Comparison of ENCODE assay signal across 29 cellular contexts in the genomic region with DNA sequence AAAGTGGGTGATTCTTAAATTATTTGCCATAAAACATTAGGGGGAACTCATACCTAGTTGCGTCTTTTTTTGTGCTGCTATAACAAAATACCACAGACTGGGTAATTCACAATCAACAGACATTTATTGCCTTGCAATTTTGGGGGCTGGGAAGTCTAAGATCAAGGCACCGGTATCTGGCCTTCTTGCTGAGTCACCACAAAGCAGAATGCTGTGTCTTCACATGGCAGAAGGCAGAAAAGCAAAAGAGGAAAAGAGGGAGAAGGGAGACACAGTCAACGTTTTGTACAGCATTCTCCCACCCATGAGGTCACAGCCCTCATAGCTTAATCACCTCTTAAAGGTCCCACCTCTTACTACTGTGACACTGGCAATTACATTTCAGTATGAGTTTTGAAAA.
"Had no signal": no experiment of that assay in that cellular context is flagged by ENCODE, and none has a peak within 500 bp of the region (broad histone marks: within the 10 kb centered on the region; RNA-seq: fewer than 3 reads in every experiment).

No MANE protein-coding gene starts in this region.

- H3K36me3 Mint-ChIP-seq: naive B cell; stimulated activated memory B cell treated with anti-CD40 and anti-IgM and Interleukin-4, amounts not matched to agents 10 μg/mL and 1 μg/mL and 100 μg/mL, for 72 hours had no signal

- DNase-seq: cortex of kidney; dorsolateral prefrontal cortex; effector memory CD4-positive, alpha-beta T cell; gastrocnemius medialis; heart right ventricle; immature natural killer cell; kidney; left cardiac atrium; left ventricle myocardium inferior; lower lobe of right lung; mesenchymal stem cell; naive B cell; occipital lobe; pancreas; spleen; stimulated activated CD4-positive, alpha-beta T cell treated with anti-CD3 and anti-CD28 coated beads, Interleukin-15, amount 100 ng/mL, for 24 hours; stimulated activated CD4-positive, alpha-beta T cell treated with anti-CD3 and anti-CD28 coated beads, Interleukin-1b, Interleukin-23, amount 100 ng/mL, for 48 hours; stimulated activated CD4-positive, alpha-beta T cell treated with anti-CD3 and anti-CD28 coated beads, Interleukin-4, amount 100 ng/mL, for 24 hours; testis; upper lobe of right lung had no signal

- H3K27me3 Mint-ChIP-seq: naive B cell; progenitor cell of endocrine pancreas; stimulated activated memory B cell treated with anti-CD40 and anti-IgM and Interleukin-4, amounts not matched to agents 10 μg/mL and 1 μg/mL and 100 μg/mL, for 72 hours had no signal

- H3K4me1 ChIP-seq: gastrocnemius medialis, heart right ventricle, left ventricle myocardium inferior, lower lobe of right lung, pancreas, spleen, testis, tibial nerve, upper lobe of right lung, vagina had no signal

- H3K4me3 Mint-ChIP-seq: immature natural killer cell; naive B cell; nephron; stimulated activated memory B cell treated with anti-CD40 and anti-IgM and Interleukin-4, amounts not matched to agents 10 μg/mL and 1 μg/mL and 100 μg/mL, for 72 hours; stimulated activated naive CD8-positive, alpha-beta T cell treated with anti-CD3 and anti-CD28 coated beads, Interleukin-15, Interleukin-2, amounts not matched to agents 100 ng/mL and 50 ng/mL, for 24 hours had no signal

- H3K4me1 Mint-ChIP-seq: immature natural killer cell; naive B cell; nephron; stimulated activated memory B cell treated with anti-CD40 and anti-IgM and Interleukin-4, amounts not matched to agents 10 μg/mL and 1 μg/mL and 100 μg/mL, for 72 hours had no signal

- H3K27ac Mint-ChIP-seq: immature natural killer cell; naive B cell; nephron; progenitor cell of endocrine pancreas; stimulated activated memory B cell treated with anti-CD40 and anti-IgM and Interleukin-4, amounts not matched to agents 10 μg/mL and 1 μg/mL and 100 μg/mL, for 72 hours; stimulated activated naive CD8-positive, alpha-beta T cell treated with anti-CD3 and anti-CD28 coated beads, Interleukin-15, Interleukin-2, amounts not matched to agents 100 ng/mL and 50 ng/mL, for 24 hours had no signal

- ATAC-seq: gastrocnemius medialis; heart right ventricle; left cardiac atrium; lower lobe of right lung; pancreas; sciatic nerve; stimulated activated memory B cell treated with anti-CD40 and anti-IgM and Interleukin-4, amounts not matched to agents 10 μg/mL and 1 μg/mL and 100 μg/mL, for 72 hours; upper lobe of right lung had no signal

- H3K4me3 ChIP-seq: dorsolateral prefrontal cortex, esophagus muscularis mucosa, gastrocnemius medialis, heart right ventricle, left ventricle myocardium inferior, lower lobe of right lung, pancreas, spleen, testis, tibial nerve, upper lobe of right lung, vagina had no signal

- H3K9me3 ChIP-seq: esophagus muscularis mucosa, gastrocnemius medialis, heart right ventricle, left ventricle myocardium inferior, lower lobe of right lung, pancreas, spleen, testis, tibial nerve, upper lobe of right lung, vagina had no signal

- H3K9me3 Mint-ChIP-seq: nephron; stimulated activated naive CD8-positive, alpha-beta T cell treated with anti-CD3 and anti-CD28 coated beads, Interleukin-15, Interleukin-2, amounts not matched to agents 100 ng/mL and 50 ng/mL, for 24 hours had no signal

- H3K36me3 ChIP-seq: esophagus muscularis mucosa, gastrocnemius medialis, heart right ventricle, left ventricle myocardium inferior, lower lobe of right lung, pancreas, spleen, tibial nerve, upper lobe of right lung, vagina had no signal

- H3K27ac ChIP-seq: dorsolateral prefrontal cortex, epithelial cell of prostate, esophagus muscularis mucosa, gastrocnemius medialis, heart right ventricle, left ventricle myocardium inferior, lower lobe of right lung, pancreas, spleen, testis, tibial nerve, upper lobe of right lung, vagina had no signal

- H3K27me3 ChIP-seq: dorsolateral prefrontal cortex, esophagus muscularis mucosa, gastrocnemius medialis, pancreas, spleen, testis, tibial nerve, upper lobe of right lung, vagina had no signal
